38 cellular contexts compared by ENCODE assay signal in genomic region chr10:15562116-15562515, GRCh38.
"Had no signal": no experiment of that assay in that cellular context is flagged by ENCODE, and none has a peak within 500 bp of the region (broad histone marks: within the 10 kb centered on the region; RNA-seq: fewer than 3 reads in every experiment).

No MANE protein-coding gene starts in this region.

- H3K4me1 Mint-ChIP-seq: activated naive CD4-positive, alpha-beta T cell treated with anti-CD3 and anti-CD28 coated beads, Interleukin-2, amount 10 ng/mL, durations not matched to agents 7 days and 5 days; activated naive CD4-positive, alpha-beta T cell treated with anti-CD3 and anti-CD28 coated beads, Interleukin-2, amount 50 U/mL, for 24 hours; activated naive CD8-positive, alpha-beta T cell treated with anti-CD3 and anti-CD28 coated beads for 36 hours; activated naive CD8-positive, alpha-beta T cell treated with anti-CD3 and anti-CD28 coated beads, Interleukin-2, amount 10 ng/mL, durations not matched to agents 7 days and 5 days; activated naive CD8-positive, alpha-beta T cell treated with anti-CD3 and anti-CD28 coated beads, Interleukin-2, amount 50 U/mL, for 24 hours; activated T-helper 17 cell treated with anti-CD3 and anti-CD28 coated beads, Interleukin-2, amount 50 U/mL, for 72 hours; brain; central memory CD8-positive, alpha-beta T cell had no signal

- DNase-seq: activated effector memory CD4-positive, alpha-beta T cell treated with anti-CD3 and anti-CD28 coated beads, Interleukin-2, amount 50 U/mL, for 16 hours; activated effector memory CD4-positive, alpha-beta T cell treated with Interleukin-2 at 50 U/mL for 16 hours; activated gamma-delta T cell; activated gamma-delta T cell treated with Interleukin-2 at 50 U/mL for 16 hours; activated naive CD4-positive, alpha-beta T cell; activated naive CD4-positive, alpha-beta T cell treated with anti-CD3 and anti-CD28 coated beads for 36 hours; activated naive CD4-positive, alpha-beta T cell treated with anti-CD3 and anti-CD28 coated beads, Interleukin-2, amount 10 ng/mL, durations not matched to agents 7 days and 5 days; activated naive CD4-positive, alpha-beta T cell treated with anti-CD3 and anti-CD28 coated beads, Interleukin-2, amount 50 U/mL, for 16 hours; activated naive CD4-positive, alpha-beta T cell treated with Interleukin-2 at 50 U/mL for 16 hours; activated naive CD8-positive, alpha-beta T cell treated with anti-CD3 and anti-CD28 coated beads for 36 hours; activated naive CD8-positive, alpha-beta T cell treated with anti-CD3 and anti-CD28 coated beads, Interleukin-2, amount 10 ng/mL, durations not matched to agents 7 days and 5 days; activated naive CD8-positive, alpha-beta T cell treated with anti-CD3 and anti-CD28 coated beads, Interleukin-2, amount 50 U/mL, for 24 hours; activated T-cell treated with anti-CD3 and anti-CD28 coated beads for 4 hours; activated T-cell treated with anti-CD3 and anti-CD28 coated beads, Interleukin-2, amount 50 U/mL, for 1 hour; activated T-cell treated with anti-CD3 and anti-CD28 coated beads, Interleukin-2, amount 50 U/mL, for 24 hours; activated T-cell treated with anti-CD3 and anti-CD28 coated beads, Interleukin-2, amount 50 U/mL, for 4 hours; activated T-cell treated with anti-CD3 and anti-CD28 coated beads, Interleukin-2, amount 50 U/mL, for 48 hours; activated T-cell treated with anti-CD3 and anti-CD28 coated beads, Interleukin-2, amount 50 U/mL, for 72 hours; adrenal gland; amniotic stem cell; amygdala; anterior cingulate cortex; aorta; body of pancreas; brain microvascular endothelial cell; caudate nucleus; central memory CD4-positive, alpha-beta T cell; cerebellar nuclear complex had no signal

- H3K27ac Mint-ChIP-seq: activated naive CD4-positive, alpha-beta T cell treated with anti-CD3 and anti-CD28 coated beads for 36 hours; activated naive CD4-positive, alpha-beta T cell treated with anti-CD3 and anti-CD28 coated beads, Interleukin-2, amount 10 ng/mL, durations not matched to agents 7 days and 5 days; activated naive CD4-positive, alpha-beta T cell treated with anti-CD3 and anti-CD28 coated beads, Interleukin-2, amount 50 U/mL, for 24 hours; activated naive CD8-positive, alpha-beta T cell; activated naive CD8-positive, alpha-beta T cell treated with anti-CD3 and anti-CD28 coated beads for 36 hours; activated naive CD8-positive, alpha-beta T cell treated with anti-CD3 and anti-CD28 coated beads, Interleukin-2, amount 10 ng/mL, durations not matched to agents 7 days and 5 days; activated naive CD8-positive, alpha-beta T cell treated with anti-CD3 and anti-CD28 coated beads, Interleukin-2, amount 50 U/mL, for 24 hours; activated T-cell treated with anti-CD3 and anti-CD28 coated beads, Interleukin-2, amount 50 U/mL, for 24 hours; activated T-cell treated with anti-CD3 and anti-CD28 coated beads, Interleukin-2, amount 50 U/mL, for 72 hours; activated T-helper 1 cell treated with anti-CD3 and anti-CD28 coated beads, Interleukin-12 subunit alpha, Interleukin-12 subunit beta, Interleukin-2, Interleukin-4 antibody, amounts not matched to agents 30 ng/mL and 10 ng/mL and 1 ng/mL, durations not matched to agents 14 hours and 24 hours and 36 hours; activated T-helper 17 cell treated with anti-CD3 and anti-CD28 coated beads, Interleukin-2, amount 50 U/mL, for 72 hours; activated T-helper 2 cell treated with anti-CD3 and anti-CD28 coated beads, Interferon-gamma antibody, Interleukin-2, Interleukin-4, amounts not matched to agents 10 μg/mL and 5 μg/mL and 100 μg/mL, durations not matched to agents 14 hours and 24 hours and 36 hours; brain had no signal

- H3K4me1 ChIP-seq: adrenal gland, body of pancreas, breast epithelium had no signal

- H3K4me3 Mint-ChIP-seq: activated naive CD4-positive, alpha-beta T cell treated with anti-CD3 and anti-CD28 coated beads for 36 hours; activated naive CD4-positive, alpha-beta T cell treated with anti-CD3 and anti-CD28 coated beads, Interleukin-2, amount 10 ng/mL, durations not matched to agents 7 days and 5 days; activated naive CD4-positive, alpha-beta T cell treated with anti-CD3 and anti-CD28 coated beads, Interleukin-2, amount 50 U/mL, for 24 hours; activated naive CD8-positive, alpha-beta T cell; activated naive CD8-positive, alpha-beta T cell treated with anti-CD3 and anti-CD28 coated beads for 36 hours; activated naive CD8-positive, alpha-beta T cell treated with anti-CD3 and anti-CD28 coated beads, Interleukin-2, amount 10 ng/mL, durations not matched to agents 7 days and 5 days; activated naive CD8-positive, alpha-beta T cell treated with anti-CD3 and anti-CD28 coated beads, Interleukin-2, amount 50 U/mL, for 24 hours; activated T-cell treated with anti-CD3 and anti-CD28 coated beads, Interleukin-2, amount 50 U/mL, for 24 hours; activated T-cell treated with anti-CD3 and anti-CD28 coated beads, Interleukin-2, amount 50 U/mL, for 4 hours; activated T-cell treated with anti-CD3 and anti-CD28 coated beads, Interleukin-2, amount 50 U/mL, for 72 hours; activated T-helper 1 cell treated with anti-CD3 and anti-CD28 coated beads, Interleukin-12 subunit alpha, Interleukin-12 subunit beta, Interleukin-2, Interleukin-4 antibody, amounts not matched to agents 30 ng/mL and 10 ng/mL and 1 ng/mL, durations not matched to agents 14 hours and 24 hours and 36 hours; activated T-helper 17 cell treated with anti-CD3 and anti-CD28 coated beads, Interleukin-2, amount 50 U/mL, for 72 hours; brain; central memory CD8-positive, alpha-beta T cell had no signal

- H3K36me3 Mint-ChIP-seq: activated naive CD4-positive, alpha-beta T cell treated with anti-CD3 and anti-CD28 coated beads, Interleukin-2, amount 10 ng/mL, durations not matched to agents 7 days and 5 days; activated naive CD4-positive, alpha-beta T cell treated with anti-CD3 and anti-CD28 coated beads, Interleukin-2, amount 50 U/mL, for 24 hours; activated naive CD4-positive, alpha-beta T cell treated with anti-CD3 and anti-CD28 coated beads, Interleukin-2, amount 50 U/mL, for 72 hours; activated naive CD8-positive, alpha-beta T cell; activated naive CD8-positive, alpha-beta T cell treated with anti-CD3 and anti-CD28 coated beads for 36 hours; activated naive CD8-positive, alpha-beta T cell treated with anti-CD3 and anti-CD28 coated beads, Interleukin-2, amount 10 ng/mL, durations not matched to agents 7 days and 5 days; brain had no signal

- H3K36me3 ChIP-seq: adrenal gland, brain microvascular endothelial cell, breast epithelium, cardiac muscle cell had no signal

- ATAC-seq: activated naive CD4-positive, alpha-beta T cell treated with anti-CD3 and anti-CD28 coated beads, Interleukin-2, amount 50 U/mL, for 72 hours; activated naive CD8-positive, alpha-beta T cell treated with anti-CD3 and anti-CD28 coated beads, Interleukin-2, amount 50 U/mL, for 24 hours; activated T-cell treated with anti-CD3 and anti-CD28 coated beads, Interleukin-2, amount 50 U/mL, for 4 hours; activated T-cell treated with anti-CD3 and anti-CD28 coated beads, Interleukin-2, amount 50 U/mL, for 72 hours; activated T-helper 17 cell treated with anti-CD3 and anti-CD28 coated beads, Interleukin-2, amount 50 U/mL, for 72 hours; body of pancreas had no signal

- H3K4me3 ChIP-seq: adrenal gland, body of pancreas, breast epithelium, cardiac muscle cell had no signal

- H3K27ac ChIP-seq: adrenal gland, body of pancreas, brain microvascular endothelial cell, breast epithelium, cardiac muscle cell had no signal

- H3K9me3 Mint-ChIP-seq: activated naive CD4-positive, alpha-beta T cell treated with anti-CD3 and anti-CD28 coated beads for 36 hours; activated naive CD4-positive, alpha-beta T cell treated with anti-CD3 and anti-CD28 coated beads, Interleukin-2, amount 10 ng/mL, durations not matched to agents 7 days and 5 days; activated naive CD4-positive, alpha-beta T cell treated with anti-CD3 and anti-CD28 coated beads, Interleukin-2, amount 50 U/mL, for 24 hours; activated naive CD8-positive, alpha-beta T cell treated with anti-CD3 and anti-CD28 coated beads for 36 hours; activated naive CD8-positive, alpha-beta T cell treated with anti-CD3 and anti-CD28 coated beads, Interleukin-2, amount 10 ng/mL, durations not matched to agents 7 days and 5 days; activated naive CD8-positive, alpha-beta T cell treated with anti-CD3 and anti-CD28 coated beads, Interleukin-2, amount 50 U/mL, for 24 hours; activated T-cell treated with anti-CD3 and anti-CD28 coated beads, Interleukin-2, amount 50 U/mL, for 24 hours; activated T-cell treated with anti-CD3 and anti-CD28 coated beads, Interleukin-2, amount 50 U/mL, for 4 hours; activated T-cell treated with anti-CD3 and anti-CD28 coated beads, Interleukin-2, amount 50 U/mL, for 72 hours; activated T-helper 1 cell treated with anti-CD3 and anti-CD28 coated beads, Interleukin-12 subunit alpha, Interleukin-12 subunit beta, Interleukin-2, Interleukin-4 antibody, amounts not matched to agents 30 ng/mL and 10 ng/mL and 1 ng/mL, durations not matched to agents 14 hours and 24 hours and 36 hours; activated T-helper 2 cell treated with anti-CD3 and anti-CD28 coated beads, Interferon-gamma antibody, Interleukin-2, Interleukin-4, amounts not matched to agents 10 μg/mL and 5 μg/mL and 100 μg/mL, durations not matched to agents 14 hours and 24 hours and 36 hours; central memory CD8-positive, alpha-beta T cell had no signal

- H3K9me3 ChIP-seq: adrenal gland, body of pancreas, breast epithelium had no signal

- H3K27me3 ChIP-seq: adrenal gland, body of pancreas, brain microvascular endothelial cell, breast epithelium, cardiac muscle cell had no signal

- H3K27me3 Mint-ChIP-seq: activated naive CD4-positive, alpha-beta T cell treated with anti-CD3 and anti-CD28 coated beads, Interleukin-2, amount 10 ng/mL, durations not matched to agents 7 days and 5 days; activated naive CD8-positive, alpha-beta T cell treated with anti-CD3 and anti-CD28 coated beads for 36 hours had no signal
